ENCODE assay signal across 2 cellular contexts in the genomic region with DNA sequence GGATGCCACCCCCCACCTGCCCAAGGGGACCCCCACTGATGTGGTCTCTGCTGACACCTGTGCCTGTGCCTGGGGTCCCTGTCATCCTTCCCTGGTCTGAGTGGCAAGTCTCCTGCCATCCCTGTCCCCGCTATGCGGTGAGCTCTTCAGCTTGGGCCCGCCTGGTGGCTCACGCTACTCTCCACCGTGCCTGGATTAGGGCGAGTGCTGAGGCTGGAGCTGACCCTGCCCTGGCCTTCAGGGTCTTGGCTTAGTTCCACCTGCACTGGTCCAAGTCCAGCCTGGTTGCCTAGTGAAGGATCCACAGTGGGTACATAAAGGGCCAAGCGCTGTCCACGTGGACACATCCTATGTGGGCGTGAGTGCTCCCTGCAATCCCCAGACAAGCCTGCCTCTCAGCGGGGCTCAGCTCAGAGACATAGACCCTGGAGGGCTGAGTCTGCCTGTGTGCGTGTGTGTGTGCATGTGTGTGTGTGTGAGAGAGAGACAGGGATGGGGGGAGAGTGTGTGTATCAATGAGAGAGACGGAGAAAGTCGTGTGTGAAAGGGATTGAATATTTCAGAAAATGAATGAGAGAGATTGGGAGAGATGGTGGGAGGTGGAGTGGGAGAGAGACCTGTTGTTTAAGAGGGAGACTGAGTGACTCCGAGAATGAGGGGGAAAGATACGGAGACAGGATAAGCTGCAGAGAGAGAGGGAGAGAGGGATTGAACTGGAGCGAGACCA.
TF ChIP-seq lines count a peak whose summit lies in the region.

No MANE protein-coding gene starts in this region.

TF ChIP-seq in SK-N-SH, 30 proteins besides CTCF, POLR2A, EP300 and RAD21 (continued from another document):
- TF ChIP-seq IRF3 (IDR thresholded peaks at IDR 0.05; ENCODE audit: low read depth, low read length) (no peak), RCOR1 (IDR thresholded peaks at IDR 0.05; ENCODE audit: low read length) (no peak), FOXJ3 (CRISPR knock-in tag; IDR thresholded peaks at IDR 0.05) (no peak), EZH2phosphoT487 (IDR thresholded peaks at IDR 0.05; ENCODE audit: borderline replicate concordance, low read depth) (no peak), SIN3A (IDR thresholded peaks at IDR 0.05; ENCODE audit: borderline replicate concordance, low read depth, low read length) (no peak), MAX (IDR thresholded peaks at IDR 0.05; ENCODE audit: low read depth) (no peak)

TF ChIP-seq in SK-N-SH treated with all-trans-retinoic acid at 6 μM for 48 hours, 23 proteins besides CTCF, POLR2A, EP300 and RAD21 (continued from another document):
- TF ChIP-seq ZC3H10 (CRISPR knock-in tag; IDR thresholded peaks at IDR 0.05) = no peak
- no peak for TF ChIP-seq GLIS3 (CRISPR knock-in tag; IDR thresholded peaks at IDR 0.05)
- no peak for TF ChIP-seq CSRNP3 (CRISPR knock-in tag; IDR thresholded peaks at IDR 0.05)
- no peak for TF ChIP-seq TCF4 (CRISPR knock-in tag; IDR thresholded peaks at IDR 0.05; ENCODE audit: borderline replicate concordance)
- no peak for TF ChIP-seq ZFP3 (CRISPR knock-in tag; IDR thresholded peaks at IDR 0.05)
- no peak for TF ChIP-seq ZFP30 (CRISPR knock-in tag; IDR thresholded peaks at IDR 0.05)
- no peak for TF ChIP-seq ZNF70 (CRISPR knock-in tag; IDR thresholded peaks at IDR 0.05)
- no peak for TF ChIP-seq OSR1 (CRISPR knock-in tag; IDR thresholded peaks at IDR 0.05)
- TF ChIP-seq ZNF8 (CRISPR knock-in tag; IDR thresholded peaks at IDR 0.05) = no peak
- TF ChIP-seq RARB (CRISPR knock-in tag; IDR thresholded peaks at IDR 0.05) = no peak
- TF ChIP-seq PATZ1 (CRISPR knock-in tag; IDR thresholded peaks at IDR 0.05; ENCODE audit: borderline replicate concordance) = no peak
- TF ChIP-seq PPARA (CRISPR knock-in tag; IDR thresholded peaks at IDR 0.05; ENCODE audit: borderline replicate concordance) = no peak
- TF ChIP-seq ZNF565 (CRISPR knock-in tag; conservative IDR thresholded peaks at IDR 0.05; ENCODE audit: low read depth) = no peak
- no peak for TF ChIP-seq ARNTL (CRISPR knock-in tag; IDR thresholded peaks at IDR 0.05; ENCODE audit: borderline replicate concordance, low read depth)
- TF ChIP-seq TOX (CRISPR knock-in tag; IDR thresholded peaks at IDR 0.05; ENCODE audit: borderline replicate concordance) = no peak
- no peak for TF ChIP-seq POU6F1 (CRISPR knock-in tag; IDR thresholded peaks at IDR 0.05; ENCODE audit: borderline replicate concordance, low read depth)
- no peak for TF ChIP-seq CREB5 (CRISPR knock-in tag; IDR thresholded peaks at IDR 0.05; ENCODE audit: low read depth)
